In the genomic region with DNA sequence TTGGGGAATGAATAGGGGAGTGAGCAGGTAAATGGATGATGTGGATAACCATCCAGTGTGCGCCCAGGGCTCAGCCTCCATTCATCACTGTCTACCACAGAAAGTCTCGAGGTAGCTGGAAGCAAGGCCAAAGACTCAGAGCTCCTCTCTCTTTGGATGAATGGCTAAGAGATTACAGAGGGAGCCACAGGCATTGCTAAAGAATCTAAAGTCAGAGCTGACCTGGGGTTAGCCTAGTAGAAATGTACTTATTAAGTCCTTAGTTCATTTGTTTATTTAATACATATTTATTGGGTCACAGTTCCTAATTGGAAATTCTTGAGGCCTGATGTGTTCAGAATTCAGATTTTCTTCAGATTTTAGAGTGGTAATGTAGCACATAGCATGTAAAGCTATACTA, we compare ENCODE assay signal across 16 cellular contexts.
DNase-seq lines count a peak whose midpoint lies in the region; ATAC-seq and TF ChIP-seq lines count a peak whose summit lies in the region.
"Had no signal": no experiment of that assay in that cellular context is flagged by ENCODE, and none has a peak within 500 bp of the region (broad histone marks: within the 10 kb centered on the region; RNA-seq: fewer than 3 reads in every experiment).

No MANE protein-coding gene starts in this region.

- H3K9me3 ChIP-seq in fibroblast of lung (ENCODE audit: control insufficient read depth, insufficient read depth, low read depth, low read length) (no peaks in the 10 kb centered on the region), transverse colon (no peaks in the 10 kb centered on the region)

- H3K4me2 ChIP-seq in fibroblast of lung (ENCODE audit: extremely low read depth, insufficient read depth, low read length): no peak overlapping the region

- H3K9ac ChIP-seq in fibroblast of lung (ENCODE audit: insufficient read depth, low read length): no peak overlapping the region

- H3K36me3 ChIP-seq in fibroblast of lung (ENCODE audit: control insufficient read depth, insufficient read depth, low read length) (no peaks in the 10 kb centered on the region), transverse colon (no peaks in the 10 kb centered on the region)

- H3K27me3 ChIP-seq in fibroblast of lung (ENCODE audit: control insufficient read depth, insufficient read depth, low read length) (no peaks in the 10 kb centered on the region), transverse colon (no peaks in the 10 kb centered on the region)

- H2AFZ ChIP-seq in fibroblast of lung (ENCODE audit: low read length): no peak overlapping the region

- in situ Hi-C loops in transverse colon (cut with MboI; ENCODE audit: low pct_ligation_motif_present in 1 of 4, low pct_unique_long_range_greater_than_20kb in 1 of 4, low sequenced_read_pairs in 3 of 4): no loop called here

- TF ChIP-seq POLR2A in transverse colon (IDR thresholded peaks at IDR 0.05): no peak

- intact Hi-C loops in transverse colon (cut with DNase I; ENCODE audit: low total_unique reads): no loop called here

- DNase-seq in EH (ENCODE audit: low read depth) (peak; percentile 31), amniotic epithelial cell (ENCODE audit: low read depth) (peak; percentile 11), fibroblast of lung (ENCODE audit: low read depth in 2 of 2) (peak; percentile 2 to 20), renal cortical epithelial cell (ENCODE audit: low read depth) (peak; percentile 15), SHP77 treated with DMSO at 0.1 percent for 48 hours (lab: John Stamatoyannopoulos, UW) (no peak), transverse colon (no peak), occipital lobe (lab: John Stamatoyannopoulos, UW) (no peak)
- DNase-seq: CD8-positive, alpha-beta T cell; COR-L47; DMS153; DMS79 treated with DMSO at 0.1 percent for 48 hours; GF-D8; GOT3; H9 had no signal

- ATAC-seq in HG02938 (IDR thresholded peaks at IDR 0.05; ENCODE audit: unreplicated experiment): no peak
- ATAC-seq: CD8-positive, alpha-beta T cell had no signal

- no peak for TF ChIP-seq CTCF in fibroblast of lung (conservative IDR thresholded peaks at IDR 0.05 in 1 of 2, IDR thresholded peaks at IDR 0.05 in 1 of 2; ENCODE audit: low read depth in 1 of 2, low read length in 2 of 2)
- no peak for TF ChIP-seq CTCF in transverse colon (IDR thresholded peaks at IDR 0.05)

- no peaks in the 10 kb centered on the region for H4K20me1 ChIP-seq in fibroblast of lung (ENCODE audit: control insufficient read depth, extremely low read depth, insufficient read depth, low read length)

- H3K27ac ChIP-seq in fibroblast of lung (ENCODE audit: insufficient read depth, low read length): no peak overlapping the region
- no peak overlapping the region for H3K27ac ChIP-seq in transverse colon
- H3K27ac ChIP-seq: 22Rv1 had no signal

- H3K4me3 ChIP-seq in fibroblast of lung (replicated peaks in 1 of 4; ENCODE audit: control extremely low read depth in 1 of 4, insufficient read depth in 1 of 4, low read depth in 3 of 4, low read length in 4 of 4) (no peak overlapping the region), transverse colon (no peak overlapping the region)

- H3K4me1 ChIP-seq in fibroblast of lung (ENCODE audit: control insufficient read depth, extremely low read depth, insufficient read depth, low read length) (no peaks in the 10 kb centered on the region), transverse colon (peaks cover 0 to 9% (median 0%) of the 10 kb centered on the region in 4 donors)

- TF ChIP-seq EP300 in transverse colon (IDR thresholded peaks at IDR 0.05; ENCODE audit: low read depth): no peak

- H3K79me2 ChIP-seq in fibroblast of lung (ENCODE audit: control insufficient read depth, insufficient read depth, low read length): no peaks in the 10 kb centered on the region

- WGBS in transverse colon (ENCODE audit: low coverage in 1 of 2), 2 donors: 60 to 79% methylated on average over 2 of the region's 2 CpGs

Comparison
In these comparisons a context has a peak if more than half of its experiments do, and no peak if none do; other contexts are left out.
1. DNase-seq: peak in EH (single experiment), amniotic epithelial cell (single experiment), fibroblast of lung (2 of 2) and renal cortical epithelial cell (single experiment); none in SHP77 treated with DMSO at 0.1 percent for 48 hours (single experiment), transverse colon (single experiment) and occipital lobe (single experiment).